ENCODE assay signal across 9 cellular contexts in genomic region chr19:10644351-10645007, GRCh38. TPM values are rescaled to one million over a fixed set of nuclear protein-coding genes. Genes with fewer than 3 reads are reported as not detected.
A peak's percentile ranks its signal among the peaks of the same experiment; 100 is the strongest.
DNase-seq lines count a peak whose midpoint lies in the region; ATAC-seq, FAIRE-seq and TF ChIP-seq lines count a peak whose summit lies in the region.
"Had no signal": no experiment of that assay in that cellular context is flagged by ENCODE, and none has a peak within 500 bp of the region (broad histone marks: within the 10 kb centered on the region; RNA-seq: fewer than 3 reads in every experiment).

No MANE protein-coding gene starts in this region.

- no peak overlapping the region for H2AFZ ChIP-seq in OCI-LY3 (ENCODE audit: low read depth, low read length)
- no peak overlapping the region for H2AFZ ChIP-seq in endothelial cell of umbilical vein (ENCODE audit: low read depth, low read length)

- H3K36me3 Mint-ChIP-seq in CD4-positive, alpha-beta memory T cell, result peaks cover 21 to 38% of the 10 kb centered on the region in 2 donors

- H3K4me1 ChIP-seq in CD4-positive, alpha-beta memory T cell (ENCODE audit: insufficient read depth, low read length), result peaks cover 5% of the 10 kb centered on the region
- H3K4me1 ChIP-seq in OCI-LY3 (ENCODE audit: low read length) (peaks cover 15% of the 10 kb centered on the region), endothelial cell of umbilical vein (ENCODE audit: control insufficient read depth, extremely low read depth, insufficient read depth, low read length) (peaks cover 4% of the 10 kb centered on the region)

- no peaks in the 10 kb centered on the region for H3K9me1 ChIP-seq in endothelial cell of umbilical vein (replicated peaks; ENCODE audit: control insufficient read depth, extremely low read depth, insufficient read depth, low read length)

- dilution Hi-C loops in endothelial cell of umbilical vein (cut with MboI; ENCODE audit: extremely low pct_ligation_motif_present, low sequenced_read_pairs), result no loop called here

- H3K4me1 Mint-ChIP-seq in CD4-positive, alpha-beta memory T cell, result peaks cover 7 to 28% (median 12%) of the 10 kb centered on the region in 4 donors

- H3K4me2 ChIP-seq in OCI-LY3 (ENCODE audit: low read length) (no peak overlapping the region), endothelial cell of umbilical vein (ENCODE audit: insufficient read depth, low read length) (no peak overlapping the region)

- H3K36me3 ChIP-seq in CD4-positive, alpha-beta memory T cell (ENCODE audit: insufficient read depth, low read length), result peaks cover 24% of the 10 kb centered on the region
- H3K36me3 ChIP-seq in OCI-LY3 (replicated peaks; ENCODE audit: low read depth, low read length) (peaks cover 4% of the 10 kb centered on the region), endothelial cell of umbilical vein (ENCODE audit: control insufficient read depth in 2 of 2, extremely low read depth in 1 of 2, insufficient read depth in 2 of 2, low read length in 2 of 2) (peaks cover 0 to 16% of the 10 kb centered on the region in 2 experiments)

- H3K27ac Mint-ChIP-seq in CD4-positive, alpha-beta memory T cell, result peak overlapping the region; percentile 31 to 88 (median 75)

- POLR2A ChIA-PET in CD4-positive, alpha-beta memory T cell (lab: Charles Lee; ENCODE audit: partially characterized antibody), result interaction anchor here (0.6 to 3.0 kb wide), 16 partner anchors 8 to 1921 kb away, joined by 3 to 48 read pairs (median 3); partner anchors contain the start of genes QTRT1 and SLC44A2
- POLR2A ChIA-PET in endothelial cell of umbilical vein (lab: Charles Lee), result interaction anchor here (0.6 to 0.9 kb wide), 4 partner anchors 31 to 161 kb away, joined by 4 to 6 read pairs (median 4); no protein-coding TSS in a partner anchor

- TF ChIP-seq CTCF in OCI-LY3 (IDR thresholded peaks at IDR 0.05; ENCODE audit: low read depth, low read length) (peak; percentile 87), endothelial cell of umbilical vein (IDR thresholded peaks at IDR 0.05; ENCODE audit: extremely low read depth in 1 of 2, insufficient read depth in 1 of 2, low read depth in 1 of 2, low read length in 2 of 2) (peak; percentile 83 to 92)

- BruUV-seq in endothelial cell of umbilical vein (replicated peaks; lab: Mats Ljungman, UMichigan), result no TSS peak

- no peaks in the 10 kb centered on the region for H3K9me3 ChIP-seq in CD4-positive, alpha-beta memory T cell (ENCODE audit: control insufficient read depth in 1 of 2, low read length in 2 of 2)
- no peaks in the 10 kb centered on the region for H3K9me3 ChIP-seq in OCI-LY3 (ENCODE audit: insufficient read depth, low read length)
- H3K9me3 ChIP-seq in endothelial cell of umbilical vein (replicated peaks; ENCODE audit: control insufficient read depth, insufficient read depth, low read length), result no peaks in the 10 kb centered on the region

- FAIRE-seq in HTR-8/SVneo (lab: Jason Lieb, UNC) (no peak), endothelial cell of umbilical vein (lab: Jason Lieb, UNC) (peak; percentile 92)

- H4K20me1 ChIP-seq in OCI-LY3 (ENCODE audit: insufficient read depth, low read length) (peaks cover 11% of the 10 kb centered on the region; the same call in 1 of the 2 replicates), endothelial cell of umbilical vein (replicated peaks; ENCODE audit: control insufficient read depth, extremely low read depth, insufficient read depth, low read length) (no peaks in the 10 kb centered on the region)

- no peak for TF ChIP-seq POLR2A in endothelial cell of umbilical vein (IDR thresholded peaks at IDR 0.05; ENCODE audit: low read depth, low read length)

- intact Hi-C loops in CD4-positive, alpha-beta memory T cell (cut with micrococcal nuclease), result loop anchor here (1.0 kb wide), 4 partner anchors 40 to 139 kb away; no protein-coding TSS in a partner anchor
- intact Hi-C loops in endothelial cell of umbilical vein (cut with micrococcal nuclease), result loop anchor here (1.0 to 2.0 kb wide), 3 partner anchors 40 to 103 kb away; no protein-coding TSS in a partner anchor

- DNase-seq in CD4-positive, alpha-beta memory T cell, result peak; percentile 78 to 81 (median 80)
- DNase-seq in HTR-8/SVneo (ENCODE audit: insufficient read length, low spot score) (peak; percentile 94), endothelial cell of umbilical vein (ENCODE audit: low read depth, low spot score) (peak; percentile 80), midbrain (lab: John Stamatoyannopoulos, UW) (peak; percentile 88)
- DNase-seq in activated CD8-positive, alpha-beta memory T cell treated with anti-CD3 and anti-CD28 coated beads, Interleukin-2, amount 50 U/mL, for 48 hours, result peak; percentile 90
- peak; percentile 85 for DNase-seq in stimulated activated CD8-positive, alpha-beta memory T cell treated with anti-CD3 and anti-CD28 coated beads, Interleukin-4, amount 100 ng/mL, for 24 hours (ENCODE audit: low read depth)

- no peak for ATAC-seq in HG02981 (IDR thresholded peaks at IDR 0.05; ENCODE audit: unreplicated experiment)

- no peaks in the 10 kb centered on the region for H3K27me3 Mint-ChIP-seq in CD4-positive, alpha-beta memory T cell

- H3K4me3 Mint-ChIP-seq in CD4-positive, alpha-beta memory T cell, result no peak overlapping the region

- H3K4me3 ChIP-seq in CD4-positive, alpha-beta memory T cell (ENCODE audit: low read length in 2 of 2), result no peak overlapping the region
- H3K4me3 ChIP-seq in OCI-LY3 (ENCODE audit: low read length) (no peak overlapping the region), endothelial cell of umbilical vein (replicated peaks in 1 of 3; ENCODE audit: insufficient read depth in 1 of 3, low read depth in 1 of 3, low read length in 3 of 3) (no peak overlapping the region)

- CTCF ChIA-PET in CD4-positive, alpha-beta memory T cell (lab: Charles Lee; ENCODE audit: partially characterized antibody), result interaction anchor here (0.7 to 13.5 kb wide), 42 partner anchors 8 to 281 kb away, joined by 3 to 473 read pairs (median 5); partner anchors contain the start of genes QTRT1, SLC44A2 and TYK2
- CTCF ChIA-PET in endothelial cell of umbilical vein (lab: Charles Lee), result interaction anchor here (0.5 to 14.4 kb wide), 42 partner anchors 9 to 775 kb away, joined by 3 to 654 read pairs (median 6); partner anchors contain the start of genes ATG4D, KRI1, QTRT1 and SLC44A2

- H3K79me2 ChIP-seq in OCI-LY3 (ENCODE audit: low read length) (no peaks in the 10 kb centered on the region), endothelial cell of umbilical vein (ENCODE audit: control insufficient read depth, insufficient read depth, low read length) (no peaks in the 10 kb centered on the region)

- H3K27me3 ChIP-seq in CD4-positive, alpha-beta memory T cell (ENCODE audit: insufficient read depth, low read length), result no peaks in the 10 kb centered on the region
- no peaks in the 10 kb centered on the region for H3K27me3 ChIP-seq in OCI-LY3 (ENCODE audit: low read depth, low read length)
- no peaks in the 10 kb centered on the region for H3K27me3 ChIP-seq in endothelial cell of umbilical vein (ENCODE audit: control insufficient read depth in 2 of 2, insufficient read depth in 2 of 2, low read length in 2 of 2)

- peak overlapping the region; percentile 37 for H3K27ac ChIP-seq in CD4-positive, alpha-beta memory T cell (ENCODE audit: low read depth, low read length)
- H3K27ac ChIP-seq in OCI-LY3 (ENCODE audit: low read length), result no peak overlapping the region
- H3K27ac ChIP-seq in endothelial cell of umbilical vein (ENCODE audit: insufficient read depth, low read depth, low read length), result no peak overlapping the region

- H3K9ac ChIP-seq in OCI-LY3 (ENCODE audit: low read length), result no peak overlapping the region
- H3K9ac ChIP-seq in endothelial cell of umbilical vein (replicated peaks; ENCODE audit: extremely low read depth, insufficient read depth, low read length), result no peak overlapping the region

- H3K9me3 Mint-ChIP-seq in CD4-positive, alpha-beta memory T cell, result no peaks in the 10 kb centered on the region

RNA-seq across cellular contexts. Expression of gene ILF3, which starts 9.7 kb away (rescaled TPM):
- 100 to 1,000 TPM; 291 to 302 TPM for total RNA-seq in CD4-positive, alpha-beta memory T cell
- 100 to 1,000 TPM in 1 of 2 donors, 10 to 100 TPM in 1; 36.2 to 103 TPM for polyA plus RNA-seq in CD4-positive, alpha-beta memory T cell
- 425 and 459 TPM in 2 replicates for total RNA-seq in endothelial cell of umbilical vein
- 186 and 187 TPM in 2 replicates for polyA plus RNA-seq in endothelial cell of umbilical vein
- 184 and 201 TPM in 2 replicates for polyA plus RNA-seq in endothelial cell of umbilical vein (2011; cell fraction: cytosol; rRNA removed)
- polyA plus RNA-seq in endothelial cell of umbilical vein (2011; cell fraction: nucleus; rRNA removed), result 1,067 and 1,150 TPM in 2 replicates
- 204 and 280 TPM in 2 replicates for polyA plus RNA-seq in endothelial cell of umbilical vein (2012)
- 170 and 173 TPM in 2 replicates for polyA minus RNA-seq in endothelial cell of umbilical vein
- polyA minus RNA-seq in endothelial cell of umbilical vein (2011; cell fraction: cytosol; rRNA and poly(A)+ RNA removed), result 90.8 TPM
- polyA minus RNA-seq in endothelial cell of umbilical vein (2011; cell fraction: nucleus; rRNA and poly(A)+ RNA removed), result 213 and 219 TPM in 2 replicates

RNA-seq across cellular contexts. Expression of gene SLC44A2, which starts 19.1 kb away (rescaled TPM):
- total RNA-seq in CD4-positive, alpha-beta memory T cell, result 100 to 1,000 TPM; 203 to 204 TPM
- polyA plus RNA-seq in CD4-positive, alpha-beta memory T cell, result 100 to 1,000 TPM; 195 to 284 TPM
- total RNA-seq in endothelial cell of umbilical vein, result 130 and 136 TPM in 2 replicates
- 94.2 and 97.7 TPM in 2 replicates for polyA plus RNA-seq in endothelial cell of umbilical vein
- 73.7 and 79.5 TPM in 2 replicates for polyA plus RNA-seq in endothelial cell of umbilical vein (2011; cell fraction: cytosol; rRNA removed)
- polyA plus RNA-seq in endothelial cell of umbilical vein (2011; cell fraction: nucleus; rRNA removed), result 131 and 148 TPM in 2 replicates
- polyA plus RNA-seq in endothelial cell of umbilical vein (2012), result 104 and 142 TPM in 2 replicates
- 137 and 159 TPM in 2 replicates for polyA minus RNA-seq in endothelial cell of umbilical vein
- 66.6 TPM for polyA minus RNA-seq in endothelial cell of umbilical vein (2011; cell fraction: cytosol; rRNA and poly(A)+ RNA removed)
- 37.4 and 48.8 TPM in 2 replicates for polyA minus RNA-seq in endothelial cell of umbilical vein (2011; cell fraction: nucleus; rRNA and poly(A)+ RNA removed)

RNA-seq across cellular contexts. Expression of gene QTRT1, which starts 56.8 kb away (rescaled TPM):
- 10 to 100 TPM; 36.2 to 39.9 TPM for total RNA-seq in CD4-positive, alpha-beta memory T cell
- polyA plus RNA-seq in CD4-positive, alpha-beta memory T cell, result 10 to 100 TPM; 40.3 to 66.0 TPM
- total RNA-seq in endothelial cell of umbilical vein, result 38.2 and 41.7 TPM in 2 replicates
- polyA plus RNA-seq in endothelial cell of umbilical vein, result 61.0 and 64.9 TPM in 2 replicates
- 36.7 and 47.9 TPM in 2 replicates for polyA plus RNA-seq in endothelial cell of umbilical vein (2011; cell fraction: cytosol; rRNA removed)
- 149 and 158 TPM in 2 replicates for polyA plus RNA-seq in endothelial cell of umbilical vein (2011; cell fraction: nucleus; rRNA removed)
- polyA plus RNA-seq in endothelial cell of umbilical vein (2012), result 39.2 and 46.7 TPM in 2 replicates
- polyA minus RNA-seq in endothelial cell of umbilical vein, result 13.0 and 17.8 TPM in 2 replicates
- polyA minus RNA-seq in endothelial cell of umbilical vein (2011; cell fraction: cytosol; rRNA and poly(A)+ RNA removed), result 16.8 TPM
- 16.3 and 22.8 TPM in 2 replicates for polyA minus RNA-seq in endothelial cell of umbilical vein (2011; cell fraction: nucleus; rRNA and poly(A)+ RNA removed)

RNA-seq across cellular contexts. Expression of gene AP1M2, which starts 57.4 kb away (rescaled TPM):
- not detected for total RNA-seq in CD4-positive, alpha-beta memory T cell
- polyA plus RNA-seq in CD4-positive, alpha-beta memory T cell, result not detected
- not detected in 2 replicates for total RNA-seq in endothelial cell of umbilical vein
- 0.19 TPM in 1 of 2 replicates, not detected in the other for polyA plus RNA-seq in endothelial cell of umbilical vein
- polyA plus RNA-seq in endothelial cell of umbilical vein (2011; cell fraction: cytosol; rRNA removed), result not detected in 2 replicates
- not detected in 2 replicates for polyA plus RNA-seq in endothelial cell of umbilical vein (2011; cell fraction: nucleus; rRNA removed)
- polyA plus RNA-seq in endothelial cell of umbilical vein (2012), result not detected in 2 replicates
- not detected in 2 replicates for polyA minus RNA-seq in endothelial cell of umbilical vein
- 15.0 TPM for polyA minus RNA-seq in endothelial cell of umbilical vein (2011; cell fraction: cytosol; rRNA and poly(A)+ RNA removed)
- polyA minus RNA-seq in endothelial cell of umbilical vein (2011; cell fraction: nucleus; rRNA and poly(A)+ RNA removed), result not detected in 2 replicates
- total RNA-seq: T-helper 1 cell treated with Interleukin-12 subunit alpha and Interleukin-12 subunit beta and Interleukin-4 antibody, amounts not matched to agents 30 ng/mL and 1 ng/mL, for 36 hours had no signal
